15 cellular contexts compared by ENCODE assay signal in the genomic region with DNA sequence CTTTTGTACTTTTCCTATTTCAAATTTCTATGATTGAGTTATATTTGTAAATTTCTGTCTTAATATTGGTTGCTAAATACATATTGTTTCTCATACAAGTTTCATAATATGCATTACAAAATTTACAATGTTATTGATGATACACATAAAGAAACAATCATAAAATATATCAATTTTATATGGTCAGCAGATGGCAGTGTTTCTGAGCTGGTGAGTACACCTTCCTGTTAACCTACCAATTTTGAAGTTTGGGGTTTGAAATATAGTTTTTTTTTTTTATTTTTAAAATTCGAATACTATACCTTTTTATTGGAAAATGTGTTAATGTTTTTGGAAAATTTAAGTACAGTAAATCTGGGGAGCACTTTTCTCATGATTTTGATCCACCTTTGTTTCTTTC.
DNase-seq lines count a peak whose midpoint lies in the region; ATAC-seq, FAIRE-seq and TF ChIP-seq lines count a peak whose summit lies in the region.
"Had no signal": no experiment of that assay in that cellular context is flagged by ENCODE, and none has a peak within 500 bp of the region (broad histone marks: within the 10 kb centered on the region; RNA-seq: fewer than 3 reads in every experiment).

No MANE protein-coding gene starts in this region.

- peak; percentile 63 for TF ChIP-seq CTCF in C4-2B (conservative IDR thresholded peaks at IDR 0.05)
- TF ChIP-seq CTCF in HepG2 (CRISPR knock-in tag; IDR thresholded peaks at IDR 0.05) = no peak
- no peak for TF ChIP-seq CTCF in A673 (conservative IDR thresholded peaks at IDR 0.05; ENCODE audit: low read depth, low read length)

- H3K4me1 ChIP-seq in adipocyte (ENCODE audit: control insufficient read depth, insufficient read depth, low read length) (no peaks in the 10 kb centered on the region), HepG2 (ENCODE audit: insufficient read depth, low read length) (no peaks in the 10 kb centered on the region), A673 (ENCODE audit: insufficient read depth, low read length, poor library complexity, severe bottlenecking) (no peaks in the 10 kb centered on the region)
- H3K4me1 ChIP-seq: SJCRH30 had no signal

- no peak for FAIRE-seq in HepG2 (lab: Jason Lieb, UNC)

- no peaks in the 10 kb centered on the region for H3K36me3 ChIP-seq in adipocyte (ENCODE audit: control insufficient read depth, insufficient read depth, low read length, severe bottlenecking)
- H3K36me3 ChIP-seq in HepG2 (replicated peaks in 1 of 2; ENCODE audit: control insufficient read depth in 1 of 2, insufficient read depth in 2 of 2, low read length in 2 of 2) = no peaks in the 10 kb centered on the region
- H3K36me3 ChIP-seq in A673 (ENCODE audit: insufficient read depth, low read length, poor library complexity, severe bottlenecking) = no peaks in the 10 kb centered on the region
- H3K36me3 ChIP-seq: MG63, SJCRH30 had no signal

- ATAC-seq in HepG2 (no peak), HG02852 (IDR thresholded peaks at IDR 0.05; ENCODE audit: unreplicated experiment) (no peak)
- ATAC-seq: esophagus mucosa had no signal

- H3K9ac ChIP-seq in adipocyte (ENCODE audit: low read length) (no peak overlapping the region), HepG2 (ENCODE audit: insufficient read depth, low read depth, low read length) (no peak overlapping the region)

- no peaks in the 10 kb centered on the region for H3K79me2 ChIP-seq in HepG2 (ENCODE audit: insufficient read depth, low read length)

- H3K4me2 ChIP-seq in HepG2 (ENCODE audit: low read depth, low read length) = no peak overlapping the region

- intact Hi-C loops in HepG2 (cut with micrococcal nuclease; ENCODE audit: unreplicated experiment) = loop anchor here (2.0 kb wide), 1 partner anchor 748 kb away; no protein-coding TSS in a partner anchor
- intact Hi-C loops in A673 (cut with micrococcal nuclease; ENCODE audit: unreplicated experiment) = no loop called here

- in situ Hi-C loops in HepG2 (cut with HindIII; ENCODE audit: extremely low pct_ligation_motif_present, low pct_unique_long_range_greater_than_20kb) = loop anchor here (10.0 kb wide), 1 partner anchor 958 kb away; no protein-coding TSS in a partner anchor

- TF ChIP-seq RAD21 in Ishikawa (IDR thresholded peaks at IDR 0.05; ENCODE audit: low read depth) = peak; percentile 41
- TF ChIP-seq RAD21 in HepG2 (CRISPR knock-in tag; IDR thresholded peaks at IDR 0.05) = no peak

- H4K20me1 ChIP-seq in HepG2 (ENCODE audit: insufficient read depth, low read length) = no peaks in the 10 kb centered on the region

- H3K4me3 ChIP-seq in adipocyte (ENCODE audit: low read length) (no peak overlapping the region), HepG2 (replicated peaks in 1 of 3; ENCODE audit: insufficient read depth in 1 of 3, low read depth in 2 of 3, low read length in 3 of 3) (no peak overlapping the region), A673 (ENCODE audit: low read depth, low read length, poor library complexity, severe bottlenecking) (no peak overlapping the region)
- H3K4me3 ChIP-seq: lung, MG63, SJCRH30 had no signal

- H3K27ac ChIP-seq in C4-2B (no peak overlapping the region), HepG2 (ENCODE audit: extremely low read length, insufficient read depth, low read length) (no peak overlapping the region), A673 (ENCODE audit: low read depth, low read length, poor library complexity, severe bottlenecking) (no peak overlapping the region)
- H3K27ac ChIP-seq: SJCRH30 had no signal

- BruUV-seq in HepG2 (replicated peaks; lab: Mats Ljungman, UMichigan) (no TSS peak), A673 (replicated peaks; lab: Mats Ljungman, UMichigan) (no TSS peak)

- TF ChIP-seq EP300 in Ishikawa (IDR thresholded peaks at IDR 0.05; ENCODE audit: borderline replicate concordance) (no peak), HepG2 (IDR thresholded peaks at IDR 0.05; ENCODE audit: low read depth in 2 of 2, low read length in 2 of 2) (no peak), HepG2 (CRISPR knock-in tag; IDR thresholded peaks at IDR 0.05; ENCODE audit: borderline replicate concordance) (no peak)

- peak; percentile 20 for DNase-seq in adipocyte (ENCODE audit: low read depth)
- DNase-seq in HepG2 (ENCODE audit: low spot score) = peak; percentile 1
- no peak for DNase-seq in amniotic stem cell (lab: John Stamatoyannopoulos, UW)
- no peak for DNase-seq in HuH-7.5 (ENCODE audit: low spot score)
- DNase-seq in A673 (ENCODE audit: low spot score) = no peak
- DNase-seq: activated CD4-positive, alpha-beta memory T cell treated with anti-CD3 and anti-CD28 coated beads for 36 hours; activated naive CD8-positive, alpha-beta T cell treated with anti-CD3 and anti-CD28 coated beads for 36 hours; CD8-positive, alpha-beta memory T cell; MG63 had no signal

- H3K27me3 ChIP-seq in adipocyte (replicated peaks; ENCODE audit: control insufficient read depth, insufficient read depth, low read length) (no peaks in the 10 kb centered on the region), HepG2 (ENCODE audit: control insufficient read depth in 1 of 2, insufficient read depth in 2 of 2, low read length in 2 of 2) (no peaks in the 10 kb centered on the region), A673 (replicated peaks; ENCODE audit: insufficient read depth, low read depth, low read length, poor library complexity) (no peaks in the 10 kb centered on the region)
- H3K27me3 ChIP-seq: MG63, SJCRH30 had no signal

- no peak overlapping the region for H2AFZ ChIP-seq in HepG2 (ENCODE audit: low read length)

- CTCF ChIA-PET in HepG2 (lab: Yijun Ruan, JAX; ENCODE audit: low intra/inter-chr PET ratio, low total read pairs) = no interaction called here
- CTCF ChIA-PET in A673 (lab: Charles Lee) = no interaction called here

- POLR2A ChIA-PET in HepG2 (lab: Yijun Ruan, JAX) (no interaction called here), A673 (lab: Charles Lee; ENCODE audit: low non-redundant PET) (no interaction called here)

- 0% methylated on average over 1 of the region's 1 CpG for whole genome bisulfite sequencing in HepG2 (ENCODE audit: low lambda C conversion rate)

- H3K9me3 ChIP-seq in adipocyte (ENCODE audit: control insufficient read depth, low read length) (peaks cover 7% of the 10 kb centered on the region), HepG2 (ENCODE audit: low read length) (no peaks in the 10 kb centered on the region), A673 (ENCODE audit: low read depth, low read length, poor library complexity, severe bottlenecking) (no peaks in the 10 kb centered on the region)
- H3K9me3 ChIP-seq: MG63, SJCRH30 had no signal

- TF ChIP-seq POLR2A in HepG2 (IDR thresholded peaks at IDR 0.05; ENCODE audit: insufficient read depth in 1 of 2, low read depth in 2 of 2, low read length in 2 of 2) = no peak

TF ChIP-seq in Ishikawa, 13 proteins besides CTCF, POLR2A, EP300 and RAD21 (continues in another document):
- TF ChIP-seq EGR1 (IDR thresholded peaks at IDR 0.05) (no peak), NFIC (IDR thresholded peaks at IDR 0.05) (no peak), CEBPB (IDR thresholded peaks at IDR 0.05) (no peak)
- TF ChIP-seq, protein P1, sequence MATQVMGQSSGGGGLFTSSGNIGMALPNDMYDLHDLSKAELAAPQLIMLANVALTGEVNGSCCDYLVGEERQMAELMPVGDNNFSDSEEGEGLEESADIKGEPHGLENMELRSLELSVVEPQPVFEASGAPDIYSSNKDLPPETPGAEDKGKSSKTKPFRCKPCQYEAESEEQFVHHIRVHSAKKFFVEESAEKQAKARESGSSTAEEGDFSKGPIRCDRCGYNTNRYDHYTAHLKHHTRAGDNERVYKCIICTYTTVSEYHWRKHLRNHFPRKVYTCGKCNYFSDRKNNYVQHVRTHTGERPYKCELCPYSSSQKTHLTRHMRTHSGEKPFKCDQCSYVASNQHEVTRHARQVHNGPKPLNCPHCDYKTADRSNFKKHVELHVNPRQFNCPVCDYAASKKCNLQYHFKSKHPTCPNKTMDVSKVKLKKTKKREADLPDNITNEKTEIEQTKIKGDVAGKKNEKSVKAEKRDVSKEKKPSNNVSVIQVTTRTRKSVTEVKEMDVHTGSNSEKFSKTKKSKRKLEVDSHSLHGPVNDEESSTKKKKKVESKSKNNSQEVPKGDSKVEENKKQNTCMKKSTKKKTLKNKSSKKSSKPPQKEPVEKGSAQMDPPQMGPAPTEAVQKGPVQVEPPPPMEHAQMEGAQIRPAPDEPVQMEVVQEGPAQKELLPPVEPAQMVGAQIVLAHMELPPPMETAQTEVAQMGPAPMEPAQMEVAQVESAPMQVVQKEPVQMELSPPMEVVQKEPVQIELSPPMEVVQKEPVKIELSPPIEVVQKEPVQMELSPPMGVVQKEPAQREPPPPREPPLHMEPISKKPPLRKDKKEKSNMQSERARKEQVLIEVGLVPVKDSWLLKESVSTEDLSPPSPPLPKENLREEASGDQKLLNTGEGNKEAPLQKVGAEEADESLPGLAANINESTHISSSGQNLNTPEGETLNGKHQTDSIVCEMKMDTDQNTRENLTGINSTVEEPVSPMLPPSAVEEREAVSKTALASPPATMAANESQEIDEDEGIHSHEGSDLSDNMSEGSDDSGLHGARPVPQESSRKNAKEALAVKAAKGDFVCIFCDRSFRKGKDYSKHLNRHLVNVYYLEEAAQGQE (IDR thresholded peaks at IDR 0.05; ENCODE audit: low read depth) = no peak

TF ChIP-seq in HepG2, 621 proteins besides CTCF, POLR2A, EP300 and RAD21 (continues in another document):
- TF ChIP-seq, protein P2, sequence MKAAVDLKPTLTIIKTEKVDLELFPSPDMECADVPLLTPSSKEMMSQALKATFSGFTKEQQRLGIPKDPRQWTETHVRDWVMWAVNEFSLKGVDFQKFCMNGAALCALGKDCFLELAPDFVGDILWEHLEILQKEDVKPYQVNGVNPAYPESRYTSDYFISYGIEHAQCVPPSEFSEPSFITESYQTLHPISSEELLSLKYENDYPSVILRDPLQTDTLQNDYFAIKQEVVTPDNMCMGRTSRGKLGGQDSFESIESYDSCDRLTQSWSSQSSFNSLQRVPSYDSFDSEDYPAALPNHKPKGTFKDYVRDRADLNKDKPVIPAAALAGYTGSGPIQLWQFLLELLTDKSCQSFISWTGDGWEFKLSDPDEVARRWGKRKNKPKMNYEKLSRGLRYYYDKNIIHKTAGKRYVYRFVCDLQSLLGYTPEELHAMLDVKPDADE (CRISPR knock-in tag; IDR thresholded peaks at IDR 0.05) = no peak
- TF ChIP-seq, protein P3, sequence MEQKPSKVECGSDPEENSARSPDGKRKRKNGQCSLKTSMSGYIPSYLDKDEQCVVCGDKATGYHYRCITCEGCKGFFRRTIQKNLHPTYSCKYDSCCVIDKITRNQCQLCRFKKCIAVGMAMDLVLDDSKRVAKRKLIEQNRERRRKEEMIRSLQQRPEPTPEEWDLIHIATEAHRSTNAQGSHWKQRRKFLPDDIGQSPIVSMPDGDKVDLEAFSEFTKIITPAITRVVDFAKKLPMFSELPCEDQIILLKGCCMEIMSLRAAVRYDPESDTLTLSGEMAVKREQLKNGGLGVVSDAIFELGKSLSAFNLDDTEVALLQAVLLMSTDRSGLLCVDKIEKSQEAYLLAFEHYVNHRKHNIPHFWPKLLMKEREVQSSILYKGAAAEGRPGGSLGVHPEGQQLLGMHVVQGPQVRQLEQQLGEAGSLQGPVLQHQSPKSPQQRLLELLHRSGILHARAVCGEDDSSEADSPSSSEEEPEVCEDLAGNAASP (CRISPR knock-in tag; IDR thresholded peaks at IDR 0.05; ENCODE audit: borderline replicate concordance) = no peak
- no peak for TF ChIP-seq JDP2 (CRISPR knock-in tag; IDR thresholded peaks at IDR 0.05; ENCODE audit: borderline replicate concordance)
- no peak for TF ChIP-seq ZNF10 (CRISPR knock-in tag; IDR thresholded peaks at IDR 0.05; ENCODE audit: borderline replicate concordance, low read depth)

Comparison
In these comparisons a context has a peak if more than half of its experiments do, and no peak if none do; other contexts are left out.
1. DNase-seq: peak in adipocyte (single experiment) and HepG2 (single experiment); none in amniotic stem cell (single experiment), HuH-7.5 (single experiment) and A673 (single experiment).